In the genomic region with DNA sequence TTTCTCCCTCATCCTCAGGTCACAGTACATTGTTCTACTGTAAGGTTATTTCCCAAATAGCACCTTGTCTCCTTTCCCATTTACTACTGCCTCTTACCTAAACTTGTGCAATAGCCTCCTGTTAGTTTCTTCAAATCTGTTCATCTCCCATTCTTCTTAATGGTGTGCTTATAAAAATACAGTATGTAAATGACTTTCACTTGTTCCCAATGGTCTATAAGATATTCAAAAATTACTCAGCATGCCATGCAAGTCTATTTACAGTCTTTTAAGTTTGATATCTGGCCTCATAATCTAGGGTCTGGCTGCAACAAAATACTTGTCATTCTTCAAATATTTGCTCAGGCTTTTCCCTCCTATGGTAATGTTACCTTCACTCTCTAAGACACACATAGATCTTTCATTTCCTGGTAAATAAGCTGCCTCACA, we compare ENCODE assay signal across 25 cellular contexts. TPM values are rescaled to one million over a fixed set of nuclear protein-coding genes. Genes with fewer than 3 reads are reported as not detected.
DNase-seq lines count a peak whose midpoint lies in the region; ATAC-seq and TF ChIP-seq lines count a peak whose summit lies in the region.
"Had no signal": no experiment of that assay in that cellular context is flagged by ENCODE, and none has a peak within 500 bp of the region (broad histone marks: within the 10 kb centered on the region; RNA-seq: fewer than 3 reads in every experiment).

No MANE protein-coding gene starts in this region.

- no peak for ATAC-seq in GM19395 (IDR thresholded peaks at IDR 0.05; ENCODE audit: unreplicated experiment)
- ATAC-seq: effector memory CD8-positive, alpha-beta T cell; left lobe of liver; natural killer cell had no signal

- TF ChIP-seq CTCF in endothelial cell (IDR thresholded peaks at IDR 0.05; ENCODE audit: unreplicated experiment): no peak

- H3K27ac Mint-ChIP-seq in endothelial cell (ENCODE audit: unreplicated experiment): no peak overlapping the region
- H3K27ac Mint-ChIP-seq: activated naive CD8-positive, alpha-beta T cell treated with anti-CD3 and anti-CD28 coated beads, Interleukin-2, amount 10 ng/mL, durations not matched to agents 7 days and 5 days; effector memory CD8-positive, alpha-beta T cell; natural killer cell had no signal

- no peak overlapping the region for H3K4me3 Mint-ChIP-seq in endothelial cell (ENCODE audit: unreplicated experiment)
- H3K4me3 Mint-ChIP-seq: activated naive CD8-positive, alpha-beta T cell treated with anti-CD3 and anti-CD28 coated beads, Interleukin-2, amount 10 ng/mL, durations not matched to agents 7 days and 5 days; effector memory CD8-positive, alpha-beta T cell; natural killer cell had no signal

- H3K27me3 Mint-ChIP-seq in endothelial cell (ENCODE audit: unreplicated experiment): peaks cover 2% of the 10 kb centered on the region
- H3K27me3 Mint-ChIP-seq: activated naive CD8-positive, alpha-beta T cell treated with anti-CD3 and anti-CD28 coated beads, Interleukin-2, amount 10 ng/mL, durations not matched to agents 7 days and 5 days; effector memory CD8-positive, alpha-beta T cell had no signal

- peaks cover 6% of the 10 kb centered on the region for H3K9me3 Mint-ChIP-seq in endothelial cell (ENCODE audit: unreplicated experiment)
- H3K9me3 Mint-ChIP-seq: activated naive CD8-positive, alpha-beta T cell treated with anti-CD3 and anti-CD28 coated beads, Interleukin-2, amount 10 ng/mL, durations not matched to agents 7 days and 5 days had no signal

- peak; percentile 29 for DNase-seq in A172 (ENCODE audit: low spot score)
- peak; percentile 4 for DNase-seq in HuH-7.5 (ENCODE audit: low spot score)
- peak; percentile 0 for DNase-seq in SW480 (ENCODE audit: low spot score)
- DNase-seq in iris pigment epithelial cell (ENCODE audit: low read depth): peak; percentile 12
- no peak for DNase-seq in SKM-1 (lab: John Stamatoyannopoulos, UW; ENCODE audit: unreplicated experiment)
- no peak for DNase-seq in endothelial cell (ENCODE audit: low spot score)
- no peak for DNase-seq in GM03348 (ENCODE audit: low spot score)
- DNase-seq: activated CD8-positive, alpha-beta memory T cell treated with anti-CD3 and anti-CD28 coated beads, Interleukin-2, amount 50 U/mL, for 48 hours; activated naive CD8-positive, alpha-beta T cell treated with anti-CD3 and anti-CD28 coated beads, Interleukin-2, amount 10 ng/mL, durations not matched to agents 7 days and 5 days; effector memory CD8-positive, alpha-beta T cell; IMR-90; midbrain; MM.1S; natural killer cell; NCI-H1417 treated with DMSO at 0.1 percent for 48 hours; NCI-H748 treated with DMSO at 0.1 percent for 48 hours; ovary; Right ventricle myocardium superior; sigmoid colon; T-helper 1 cell had no signal

- peaks cover 11% of the 10 kb centered on the region for H3K4me1 Mint-ChIP-seq in endothelial cell (ENCODE audit: unreplicated experiment)
- H3K4me1 Mint-ChIP-seq: natural killer cell had no signal

- H3K36me3 Mint-ChIP-seq in endothelial cell (ENCODE audit: low read depth, unreplicated experiment): peaks cover 5% of the 10 kb centered on the region
- H3K36me3 Mint-ChIP-seq: activated naive CD8-positive, alpha-beta T cell treated with anti-CD3 and anti-CD28 coated beads, Interleukin-2, amount 10 ng/mL, durations not matched to agents 7 days and 5 days; natural killer cell had no signal

RNA-seq across cellular contexts. Expression of a gene that starts 31.5 kb away (rescaled TPM):
- not detected in 2 replicates for total RNA-seq in A172 (2014; rRNA removed; shearing (Covaris generic))
- total RNA-seq in endothelial cell (ENCODE audit: unreplicated experiment): 0.46 TPM
- total RNA-seq: activated naive CD8-positive, alpha-beta T cell treated with anti-CD3 and anti-CD28 coated beads, Interleukin-2, amount 10 ng/mL, durations not matched to agents 7 days and 5 days; Daoy; glomerular endothelial cell; IMR-90; natural killer cell had no signal

RNA-seq across cellular contexts. Expression of a gene that starts 45.2 kb away (rescaled TPM):
- not detected in 2 replicates for total RNA-seq in A172 (2014; rRNA removed; shearing (Covaris generic))
- not detected for total RNA-seq in endothelial cell (ENCODE audit: unreplicated experiment)
- total RNA-seq: activated naive CD8-positive, alpha-beta T cell treated with anti-CD3 and anti-CD28 coated beads, Interleukin-2, amount 10 ng/mL, durations not matched to agents 7 days and 5 days; glomerular endothelial cell; IMR-90; left lobe of liver; natural killer cell; Right ventricle myocardium superior; sigmoid colon; urinary bladder had no signal

Comparison
In these comparisons a context has a peak if more than half of its experiments do, and no peak if none do; other contexts are left out.
1. DNase-seq: peak in A172 (single experiment), HuH-7.5 (single experiment), SW480 (single experiment) and iris pigment epithelial cell (single experiment); none in SKM-1 (single experiment), endothelial cell (single experiment) and GM03348 (single experiment).